22 cellular contexts compared by ENCODE assay signal in the genomic region with DNA sequence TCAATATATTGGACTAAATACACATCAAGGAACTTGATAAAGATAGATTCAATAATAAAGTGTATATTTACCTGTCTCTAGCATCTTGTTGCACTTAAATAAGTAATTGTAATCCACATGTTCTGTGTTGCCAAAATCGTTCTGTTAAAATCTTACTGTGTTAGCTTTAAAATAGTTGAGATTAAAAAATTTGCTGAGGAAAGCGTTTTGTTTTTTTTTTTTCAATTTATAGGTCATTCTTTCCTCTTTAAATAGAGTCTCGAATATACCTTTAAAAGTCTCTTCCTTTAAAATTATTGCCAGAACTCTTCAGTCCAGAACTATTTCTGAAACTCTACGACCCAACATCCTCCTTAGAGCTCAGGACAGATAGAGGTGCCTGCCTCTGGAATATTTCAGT.
"Had no signal": no experiment of that assay in that cellular context is flagged by ENCODE, and none has a peak within 500 bp of the region (broad histone marks: within the 10 kb centered on the region; RNA-seq: fewer than 3 reads in every experiment).

No MANE protein-coding gene starts in this region.

- ATAC-seq: foreskin keratinocyte, gastroesophageal sphincter, heart right ventricle, left cardiac atrium, left lung, left ventricle myocardium superior, lower lobe of right lung, mucosa of descending colon had no signal

- H3K27me3 ChIP-seq: dorsolateral prefrontal cortex, esophagus muscularis mucosa, foreskin keratinocyte, gastroesophageal sphincter, heart right ventricle, left lung had no signal

- H3K4me3 ChIP-seq: coronary artery, dorsolateral prefrontal cortex, esophagus muscularis mucosa, gastroesophageal sphincter, heart right ventricle, left lung, lower lobe of right lung, mucosa of descending colon had no signal

- H3K9me3 ChIP-seq: esophagus muscularis mucosa, gastroesophageal sphincter, heart right ventricle, left lung, lower lobe of right lung, mucosa of descending colon had no signal

- FAIRE-seq: colon, endothelial cell of umbilical vein, frontal cortex, islet of Langerhans, keratinocyte had no signal

- H3K36me3 ChIP-seq: esophagus muscularis mucosa, gastroesophageal sphincter, heart right ventricle, left lung, lower lobe of right lung had no signal

- H3K27ac ChIP-seq: coronary artery, dorsolateral prefrontal cortex, esophagus muscularis mucosa, foreskin keratinocyte, gastroesophageal sphincter, heart right ventricle, left lung, lower lobe of right lung had no signal

- DNase-seq: dermis blood vessel endothelial cell; dorsolateral prefrontal cortex; effector CD4-positive, alpha-beta T cell; effector memory CD4-positive, alpha-beta T cell; foreskin keratinocyte; heart right ventricle; hippocampal formation; left cardiac atrium; left lung; left ventricle myocardium superior; lower lobe of right lung; mesenchymal stem cell; mucosa of descending colon; naive B cell had no signal

- H3K4me1 ChIP-seq: foreskin keratinocyte, left lung, lower lobe of right lung had no signal
